ENCODE assay signal across 8 cellular contexts in the genomic region with DNA sequence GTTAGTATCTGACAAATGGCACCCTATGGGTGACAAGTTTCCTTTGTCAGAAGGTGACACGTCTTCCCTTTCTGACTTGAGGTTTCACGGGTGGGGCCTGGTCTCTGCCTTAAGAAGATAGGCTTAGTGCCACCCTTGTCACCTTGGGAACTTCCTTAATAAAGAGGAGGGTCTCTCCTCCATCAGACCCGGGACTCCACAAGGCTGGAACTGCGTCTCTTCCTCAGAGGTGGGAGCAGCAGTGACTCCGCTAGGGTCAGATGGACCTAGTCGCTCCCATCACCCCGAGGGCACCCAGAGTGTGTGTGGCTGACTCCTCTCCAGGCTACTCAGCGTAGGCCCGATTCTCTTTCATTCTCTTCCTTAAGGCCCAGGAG.
DNase-seq lines count a peak whose midpoint lies in the region; ATAC-seq, FAIRE-seq and TF ChIP-seq lines count a peak whose summit lies in the region.

No MANE protein-coding gene starts in this region.

- DNase-seq in AG10803 (ENCODE audit: low read depth) (no peak), RCC 7860 (ENCODE audit: low spot score) (no peak), AG20443 (ENCODE audit: low spot score) (no peak)
- no peak for DNase-seq in activated T-cell treated with anti-CD3 and anti-CD28 coated beads, Interleukin-2, amount 50 U/mL, for 24 hours
- DNase-seq in stimulated activated CD8-positive, alpha-beta memory T cell treated with anti-CD3 and anti-CD28 coated beads, Interleukin-7, amount 100 ng/mL, for 24 hours (ENCODE audit: low read depth) = peak; percentile 1

- no peak for FAIRE-seq in RCC 7860 (lab: Jason Lieb, UNC)

- peak overlapping the region; percentile 56 for H3K4me3 ChIP-seq in AG10803 (ENCODE audit: low read length)
- peak overlapping the region; percentile 64 for H3K4me3 ChIP-seq in iPS-11a (ENCODE audit: low read depth, low read length)

- peaks cover 6% of the 10 kb centered on the region for H3K36me3 Mint-ChIP-seq in activated T-cell treated with anti-CD3 and anti-CD28 coated beads, Interleukin-2, amount 50 U/mL, for 24 hours (ENCODE audit: low read depth)

- peaks cover 35% of the 10 kb centered on the region for H3K4me1 Mint-ChIP-seq in activated T-cell treated with anti-CD3 and anti-CD28 coated beads, Interleukin-2, amount 50 U/mL, for 24 hours (ENCODE audit: low read depth)

- peak; percentile 2 for ATAC-seq in HG02623 (IDR thresholded peaks at IDR 0.05; ENCODE audit: unreplicated experiment)
- ATAC-seq in HG02885 (IDR thresholded peaks at IDR 0.05; ENCODE audit: poor library complexity, unreplicated experiment) = no peak

- peak overlapping the region; percentile 95 for H3K27ac Mint-ChIP-seq in activated T-cell treated with anti-CD3 and anti-CD28 coated beads, Interleukin-2, amount 50 U/mL, for 24 hours

- TF ChIP-seq CTCF in AG10803 (conservative IDR thresholded peaks at IDR 0.05; ENCODE audit: low read length) = no peak

- H3K27me3 Mint-ChIP-seq in activated T-cell treated with anti-CD3 and anti-CD28 coated beads, Interleukin-2, amount 50 U/mL, for 24 hours = no peaks in the 10 kb centered on the region

- peak overlapping the region; percentile 92 for H3K4me3 Mint-ChIP-seq in activated T-cell treated with anti-CD3 and anti-CD28 coated beads, Interleukin-2, amount 50 U/mL, for 24 hours

- H3K9me3 Mint-ChIP-seq in activated T-cell treated with anti-CD3 and anti-CD28 coated beads, Interleukin-2, amount 50 U/mL, for 24 hours = no peaks in the 10 kb centered on the region
